ENCODE assay signal across 22 cellular contexts in the genomic region with DNA sequence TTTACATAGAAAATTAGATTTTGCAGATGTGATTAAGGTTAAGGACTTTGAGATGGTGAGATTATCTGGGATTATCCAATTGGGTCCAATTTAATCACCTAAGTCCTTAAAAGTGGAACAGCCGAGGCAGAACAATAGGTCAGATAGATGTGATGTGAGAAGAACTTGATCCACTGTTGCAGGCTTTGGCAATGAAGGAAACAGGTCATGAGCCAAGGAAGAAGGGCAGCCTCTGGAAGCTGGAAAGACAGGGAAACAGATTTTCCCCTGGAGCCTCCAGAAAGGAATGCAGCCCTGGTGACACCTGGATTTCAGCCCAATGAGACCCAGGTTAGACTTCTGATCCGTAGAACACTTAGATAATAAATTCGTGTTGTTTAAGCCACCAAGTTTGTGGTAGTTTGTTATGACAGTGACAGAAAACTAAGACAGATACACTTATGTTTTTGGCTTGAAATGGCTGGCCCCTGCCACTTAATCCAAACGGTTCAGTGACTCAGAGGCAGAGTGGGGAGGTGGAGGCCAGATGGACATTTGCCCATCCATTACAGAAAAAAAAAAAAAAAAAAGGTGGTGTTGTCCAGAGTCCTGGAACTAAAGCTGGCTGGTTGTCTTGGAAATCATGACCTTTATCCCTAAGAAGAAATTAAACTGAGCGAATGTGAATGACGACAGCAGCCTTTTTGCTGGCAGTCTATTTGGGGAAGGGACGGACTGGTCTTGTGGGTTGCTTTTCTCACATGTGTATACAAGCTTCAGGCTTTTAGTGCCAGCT.
DNase-seq lines count a peak whose midpoint lies in the region; ATAC-seq, FAIRE-seq and TF ChIP-seq lines count a peak whose summit lies in the region.
"Had no signal": no experiment of that assay in that cellular context is flagged by ENCODE, and none has a peak within 500 bp of the region (broad histone marks: within the 10 kb centered on the region; RNA-seq: fewer than 3 reads in every experiment).

No MANE protein-coding gene starts in this region.

- H3K79me2 ChIP-seq in astrocyte (ENCODE audit: insufficient read depth, low read length): no peaks in the 10 kb centered on the region
- no peaks in the 10 kb centered on the region for H3K79me2 ChIP-seq in osteoblast (ENCODE audit: insufficient read depth, low read length)
- H3K79me2 ChIP-seq in HepG2 (ENCODE audit: insufficient read depth, low read length): no peaks in the 10 kb centered on the region

- no peak for TF ChIP-seq CTCF in astrocyte (IDR thresholded peaks at IDR 0.05; ENCODE audit: insufficient read depth, low read depth, low read length)
- TF ChIP-seq CTCF in heart left ventricle (IDR thresholded peaks at IDR 0.05): no peak
- TF ChIP-seq CTCF in osteoblast (IDR thresholded peaks at IDR 0.05; ENCODE audit: extremely low read depth, low read depth, low read length): no peak
- no peak for TF ChIP-seq CTCF in HepG2 (CRISPR knock-in tag; IDR thresholded peaks at IDR 0.05)

- no peaks in the 10 kb centered on the region for H3K27me3 Mint-ChIP-seq in astrocyte (ENCODE audit: low read depth, unreplicated experiment)

- H3K9ac ChIP-seq in astrocyte (ENCODE audit: low read length) (no peak overlapping the region), HepG2 (ENCODE audit: insufficient read depth, low read depth, low read length) (no peak overlapping the region)
- H3K9ac ChIP-seq: GM23248, neural progenitor cell had no signal

- no peaks in the 10 kb centered on the region for H3K36me3 Mint-ChIP-seq in astrocyte (ENCODE audit: low read depth, unreplicated experiment)
- H3K36me3 Mint-ChIP-seq: neural progenitor cell, WTC11 had no signal

- POLR2A ChIA-PET in HepG2 (lab: Yijun Ruan, JAX): no interaction called here

- H3K4me2 ChIP-seq in astrocyte (ENCODE audit: low read length): peak overlapping the region; percentile 61
- peak overlapping the region; percentile 67 for H3K4me2 ChIP-seq in osteoblast (ENCODE audit: insufficient read depth, low read length)
- H3K4me2 ChIP-seq in HepG2 (ENCODE audit: low read depth, low read length): no peak overlapping the region
- H3K4me2 ChIP-seq: PC-9 had no signal

- DNase-seq in astrocyte (ENCODE audit: low read depth): peak; percentile 54
- DNase-seq in heart left ventricle: peak in 1 of 5 donors; percentile 41
- DNase-seq in osteoblast (ENCODE audit: insufficient read length, low spot score, missing footprints): no peak
- no peak for DNase-seq in HepG2 (ENCODE audit: low spot score)
- DNase-seq: activated CD8-positive, alpha-beta T cell treated with anti-CD3 and anti-CD28 coated beads for 36 hours; activated naive CD4-positive, alpha-beta T cell treated with Interleukin-2 at 50 U/mL for 16 hours; activated T-cell treated with anti-CD3 and anti-CD28 coated beads, Interleukin-2, amount 50 U/mL, for 1 hour; BE2C; Calu3; NCI-H1105; NCI-H2171; PC-9; stimulated activated CD8-positive, alpha-beta memory T cell treated with anti-CD3 and anti-CD28 coated beads, Interleukin-4, amount 100 ng/mL, for 48 hours had no signal

- ATAC-seq in heart left ventricle (peak; percentile 33 to 66 (median 62)), HG02759 (IDR thresholded peaks at IDR 0.05; ENCODE audit: unreplicated experiment) (no peak), GM18873 (IDR thresholded peaks at IDR 0.05; ENCODE audit: low FRiP score, unreplicated experiment) (no peak), HepG2 (no peak), HG03520 (IDR thresholded peaks at IDR 0.05; ENCODE audit: unreplicated experiment) (no peak)
- ATAC-seq: activated CD8-positive, alpha-beta T cell treated with anti-CD3 and anti-CD28 coated beads for 36 hours; WTC11 had no signal

- H2AFZ ChIP-seq in astrocyte (ENCODE audit: low read depth, low read length) (no peak overlapping the region), osteoblast (ENCODE audit: low read length) (no peak overlapping the region), HepG2 (ENCODE audit: low read length) (no peak overlapping the region)
- H2AFZ ChIP-seq: GM23248, neural progenitor cell, PC-9 had no signal

- intact Hi-C loops in heart left ventricle (cut with DNase I): loop anchor here in 2 of 10 donors (10.0 kb wide), 2 partner anchors 113 to 123 kb away; no protein-coding TSS in a partner anchor
- intact Hi-C loops in HepG2 (cut with micrococcal nuclease; ENCODE audit: unreplicated experiment): no loop called here

- no peak overlapping the region for H3K4me3 ChIP-seq in astrocyte (ENCODE audit: insufficient read depth, low read depth, low read length)
- H3K4me3 ChIP-seq in heart left ventricle: no peak overlapping the region
- no peak overlapping the region for H3K4me3 ChIP-seq in osteoblast (ENCODE audit: insufficient read depth, low read length)
- no peak overlapping the region for H3K4me3 ChIP-seq in HepG2 (replicated peaks in 1 of 3; ENCODE audit: insufficient read depth in 1 of 3, low read depth in 2 of 3, low read length in 3 of 3)
- H3K4me3 ChIP-seq: ascending aorta, GM23248, neural progenitor cell, PC-9, psoas muscle, tibial artery had no signal

- H3K9me3 Mint-ChIP-seq in astrocyte (ENCODE audit: unreplicated experiment): peaks cover 2% of the 10 kb centered on the region
- H3K9me3 Mint-ChIP-seq: activated CD8-positive, alpha-beta T cell treated with anti-CD3 and anti-CD28 coated beads for 36 hours; neural progenitor cell; WTC11 had no signal

- H3K27me3 ChIP-seq in astrocyte (ENCODE audit: insufficient read depth, low read length): peaks cover 5% of the 10 kb centered on the region
- H3K27me3 ChIP-seq in heart left ventricle: no peaks in the 10 kb centered on the region
- H3K27me3 ChIP-seq in osteoblast (ENCODE audit: insufficient read depth, low read length): no peaks in the 10 kb centered on the region
- peaks cover 1 to 4% of the 10 kb centered on the region in 2 experiments; a peak in 2 of 5 replicates for H3K27me3 ChIP-seq in HepG2 (ENCODE audit: control insufficient read depth in 1 of 2, insufficient read depth in 2 of 2, low read length in 2 of 2)
- H3K27me3 ChIP-seq: ascending aorta, BE2C, neural progenitor cell, tibial artery had no signal

- in situ Hi-C loops in HepG2 (cut with HindIII; ENCODE audit: extremely low pct_ligation_motif_present, low pct_unique_long_range_greater_than_20kb): loop anchor here (10.0 kb wide), 1 partner anchor 123 kb away; no protein-coding TSS in a partner anchor

- no TSS peak for BruUV-seq in HepG2 (replicated peaks; lab: Mats Ljungman, UMichigan)

- FAIRE-seq in astrocyte (lab: Jason Lieb, UNC) (no peak), HepG2 (lab: Jason Lieb, UNC) (no peak)

- no peak for TF ChIP-seq RAD21 in HepG2 (CRISPR knock-in tag; IDR thresholded peaks at IDR 0.05)

- H3K4me3 Mint-ChIP-seq in astrocyte (ENCODE audit: unreplicated experiment): no peak overlapping the region
- H3K4me3 Mint-ChIP-seq: activated CD8-positive, alpha-beta T cell treated with anti-CD3 and anti-CD28 coated beads for 36 hours; WTC11 had no signal

- H3K36me3 ChIP-seq in astrocyte (ENCODE audit: insufficient read depth, low read length) (no peaks in the 10 kb centered on the region), heart left ventricle (no peaks in the 10 kb centered on the region), osteoblast (ENCODE audit: insufficient read depth, low read length) (no peaks in the 10 kb centered on the region), HepG2 (replicated peaks in 1 of 2; ENCODE audit: control insufficient read depth in 1 of 2, insufficient read depth in 2 of 2, low read length in 2 of 2) (no peaks in the 10 kb centered on the region)
- H3K36me3 ChIP-seq: ascending aorta, BE2C, neural progenitor cell, tibial artery had no signal

- TF ChIP-seq POLR2A in heart left ventricle (IDR thresholded peaks at IDR 0.05): no peak
- no peak for TF ChIP-seq POLR2A in HepG2 (IDR thresholded peaks at IDR 0.05; ENCODE audit: insufficient read depth in 1 of 2, low read depth in 2 of 2, low read length in 2 of 2)

- H3K4me1 ChIP-seq in astrocyte (ENCODE audit: insufficient read depth, low read length) (peaks cover 22% of the 10 kb centered on the region), heart left ventricle (peaks cover 0 to 14% (median 0%) of the 10 kb centered on the region in 12 donors), osteoblast (ENCODE audit: insufficient read depth, low read length) (peaks cover 26% of the 10 kb centered on the region), HepG2 (ENCODE audit: insufficient read depth, low read length) (no peaks in the 10 kb centered on the region)
- H3K4me1 ChIP-seq: ascending aorta, BE2C, psoas muscle, tibial artery had no signal

- H3K27ac Mint-ChIP-seq in astrocyte (ENCODE audit: unreplicated experiment): peak overlapping the region; percentile 34
- H3K27ac Mint-ChIP-seq: activated CD8-positive, alpha-beta T cell treated with anti-CD3 and anti-CD28 coated beads for 36 hours; WTC11 had no signal

- no peaks in the 10 kb centered on the region for H4K20me1 ChIP-seq in astrocyte (ENCODE audit: insufficient read depth, low read length)
- no peaks in the 10 kb centered on the region for H4K20me1 ChIP-seq in osteoblast (ENCODE audit: insufficient read depth, low read length)
- H4K20me1 ChIP-seq in HepG2 (ENCODE audit: insufficient read depth, low read length): no peaks in the 10 kb centered on the region

- CTCF ChIA-PET in HepG2 (lab: Yijun Ruan, JAX; ENCODE audit: low intra/inter-chr PET ratio, low total read pairs): no interaction called here

- H3K27ac ChIP-seq in astrocyte (ENCODE audit: low read depth, low read length) (peak overlapping the region; percentile 51), heart left ventricle (peak overlapping the region in 9 of 12 donors; percentile 5 to 74 (median 63)), osteoblast (ENCODE audit: low read depth, low read length) (peak overlapping the region; percentile 24), HepG2 (ENCODE audit: extremely low read length, insufficient read depth, low read length) (no peak overlapping the region)
- H3K27ac ChIP-seq: ascending aorta, GM23248, neural progenitor cell, PC-9, psoas muscle, tibial artery had no signal

- peaks cover 22% of the 10 kb centered on the region for H3K4me1 Mint-ChIP-seq in astrocyte (ENCODE audit: low read depth, unreplicated experiment)

- no peak for TF ChIP-seq EP300 in HepG2 (IDR thresholded peaks at IDR 0.05; ENCODE audit: low read depth in 2 of 2, low read length in 2 of 2)
- TF ChIP-seq EP300 in HepG2 (CRISPR knock-in tag; IDR thresholded peaks at IDR 0.05; ENCODE audit: borderline replicate concordance): no peak

- H3K9me3 ChIP-seq in astrocyte (ENCODE audit: insufficient read depth, low read depth, low read length) (no peaks in the 10 kb centered on the region), heart left ventricle (no peaks in the 10 kb centered on the region), osteoblast (ENCODE audit: low read depth, low read length) (no peaks in the 10 kb centered on the region), HepG2 (ENCODE audit: low read length) (no peaks in the 10 kb centered on the region)
- H3K9me3 ChIP-seq: ascending aorta, BE2C, psoas muscle, tibial artery had no signal

- WGBS in heart left ventricle, 4 donors: 67 to 74% (median 69%) methylated on average over 7 of the region's 7 CpGs
- 13% methylated on average over 7 of the region's 7 CpGs for WGBS in HepG2 (ENCODE audit: low lambda C conversion rate)

TF ChIP-seq in HepG2, 621 proteins besides CTCF, POLR2A, EP300 and RAD21 (continues in another document):
- no peak for TF ChIP-seq RFXANK (CRISPR knock-in tag; IDR thresholded peaks at IDR 0.05)

Comparison
In these comparisons a context has a peak if more than half of its experiments do, and no peak if none do; other contexts are left out.
1. ATAC-seq: peak in heart left ventricle (4 of 4); none in HG02759 (single experiment), GM18873 (single experiment), HepG2 (single experiment) and HG03520 (single experiment).